10 cellular contexts compared by ENCODE assay signal in the genomic region with DNA sequence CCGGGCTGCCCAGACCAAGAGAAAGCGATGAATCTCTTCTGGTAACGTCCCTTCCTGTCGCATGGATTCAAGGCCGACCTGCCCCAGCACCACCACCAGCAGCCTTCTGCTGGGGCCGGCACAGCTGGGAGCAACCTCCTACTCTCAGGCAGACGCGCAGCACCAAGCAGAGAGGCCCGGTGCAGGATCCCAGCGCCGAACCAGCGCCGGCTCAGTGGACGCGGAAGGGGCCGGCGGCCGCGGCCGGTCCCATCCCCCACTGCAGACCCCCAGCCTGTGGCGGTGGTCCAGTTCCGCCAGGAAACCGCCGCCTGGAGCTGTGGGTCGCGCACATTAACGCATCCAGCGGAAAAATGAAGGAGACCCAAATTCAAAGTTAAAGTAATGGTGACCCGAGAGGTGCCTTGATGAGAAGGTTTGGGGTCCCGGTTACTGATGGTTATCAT. TPM values are rescaled to one million over a fixed set of nuclear protein-coding genes. Genes with fewer than 3 reads are reported as not detected.
DNase-seq lines count a peak whose midpoint lies in the region; ATAC-seq and TF ChIP-seq lines count a peak whose summit lies in the region.
"Had no signal": no experiment of that assay in that cellular context is flagged by ENCODE, and none has a peak within 500 bp of the region (broad histone marks: within the 10 kb centered on the region; RNA-seq: fewer than 3 reads in every experiment).

No MANE protein-coding gene starts in this region.

- no peaks in the 10 kb centered on the region for H3K36me3 ChIP-seq in CD4-positive, alpha-beta memory T cell (ENCODE audit: insufficient read depth, low read length)
- H3K36me3 ChIP-seq in Peyer's patch (no peaks in the 10 kb centered on the region), endodermal cell (ENCODE audit: control insufficient read depth, insufficient read depth, low read length) (no peaks in the 10 kb centered on the region), neuronal stem cell (replicated peaks in 1 of 2; ENCODE audit: control insufficient read depth in 2 of 2, insufficient read depth in 2 of 2, low read length in 2 of 2) (no peaks in the 10 kb centered on the region)
- H3K36me3 ChIP-seq: SJSA1 had no signal

- ATAC-seq in HG03378 (IDR thresholded peaks at IDR 0.05; ENCODE audit: unreplicated experiment), result no peak

- H3K4me1 ChIP-seq in CD4-positive, alpha-beta memory T cell (ENCODE audit: insufficient read depth, low read length), result peaks cover 68% of the 10 kb centered on the region
- H3K4me1 ChIP-seq in Peyer's patch, result peaks cover 0 to 19% (median 0%) of the 10 kb centered on the region in 4 donors
- no peaks in the 10 kb centered on the region for H3K4me1 ChIP-seq in endodermal cell (ENCODE audit: control insufficient read depth, insufficient read depth, low read length)
- peaks cover 0 to 5% of the 10 kb centered on the region in 2 donors for H3K4me1 ChIP-seq in neuronal stem cell (ENCODE audit: control insufficient read depth in 2 of 2, insufficient read depth in 1 of 2, low read depth in 1 of 2, low read length in 2 of 2)
- H3K4me1 ChIP-seq: SJSA1 had no signal

- no peaks in the 10 kb centered on the region for H3K27me3 ChIP-seq in CD4-positive, alpha-beta memory T cell (ENCODE audit: insufficient read depth, low read length)
- H3K27me3 ChIP-seq in Peyer's patch, result peaks cover 0 to 31% of the 10 kb centered on the region in 2 donors
- H3K27me3 ChIP-seq in endodermal cell (ENCODE audit: control insufficient read depth, insufficient read depth, low read length, poor library complexity, severe bottlenecking), result peaks cover 85% of the 10 kb centered on the region
- H3K27me3 ChIP-seq in neuronal stem cell (ENCODE audit: control insufficient read depth in 3 of 3, insufficient read depth in 3 of 3, low read depth in 1 of 3, low read length in 3 of 3), result peaks cover 21 to 82% (median 57%) of the 10 kb centered on the region in 3 experiments

- H3K4me2 ChIP-seq in neuronal stem cell (ENCODE audit: insufficient read depth, low read length, poor library complexity, severe bottlenecking), result peak overlapping the region; percentile 87

- POLR2A ChIA-PET in CD4-positive, alpha-beta memory T cell (lab: Charles Lee; ENCODE audit: partially characterized antibody), result interaction anchor here (0.8 to 9.2 kb wide), 17 partner anchors 8 to 141 kb away, joined by 3 to 647 read pairs (median 14); a partner anchor contains a TSS

- H3K14ac ChIP-seq in neuronal stem cell (ENCODE audit: low read length), result no peak overlapping the region

- H3K27ac Mint-ChIP-seq in CD4-positive, alpha-beta memory T cell, result peak overlapping the region in 6 of 7 donors; percentile 72 to 94 (median 80)
- no peak overlapping the region for H3K27ac Mint-ChIP-seq in endodermal cell

- no peak overlapping the region for H2BK120ac ChIP-seq in neuronal stem cell (ENCODE audit: low read depth, low read length)

- intact Hi-C loops in CD4-positive, alpha-beta memory T cell (cut with micrococcal nuclease), result no loop called here

- CTCF ChIA-PET in CD4-positive, alpha-beta memory T cell (lab: Charles Lee; ENCODE audit: partially characterized antibody), result interaction anchor here (1.0 to 10.6 kb wide), 6 partner anchors 30 to 93 kb away, joined by 3 to 765 read pairs (median 58); a partner anchor contains a TSS

- no peak overlapping the region for H2BK15ac ChIP-seq in neuronal stem cell (ENCODE audit: low read length)

- no peak for TF ChIP-seq POLR2A in Peyer's patch (IDR thresholded peaks at IDR 0.05)

- peak overlapping the region; percentile 77 for H3K18ac ChIP-seq in neuronal stem cell (ENCODE audit: low read length)

- no peaks in the 10 kb centered on the region for H3K79me1 ChIP-seq in neuronal stem cell (ENCODE audit: low read depth, low read length)

- H2AFZ ChIP-seq in neuronal stem cell (ENCODE audit: low read length), result peak overlapping the region; percentile 52

- 6 to 10% methylated on average over 21 to 30 of the region's 30 CpGs for WGBS in endodermal cell (ENCODE audit: insufficient coverage in 1 of 2, insufficient read length in 1 of 2), 2 experiments
- WGBS in neuronal stem cell (ENCODE audit: extremely low coverage in 2 of 2, insufficient read length in 2 of 2, insufficient replicate concordance in 1 of 2), 2 donors, result no CpG with 5 or more reads among the region's 30 CpGs

- H2BK12ac ChIP-seq in neuronal stem cell (ENCODE audit: low read length), result no peak overlapping the region

- peak overlapping the region; percentile 73 for H3K27ac ChIP-seq in CD4-positive, alpha-beta memory T cell (ENCODE audit: low read depth, low read length)
- H3K27ac ChIP-seq in Peyer's patch (peak overlapping the region in 1 of 4 donors; percentile 70), endodermal cell (ENCODE audit: low read depth, low read length) (no peak overlapping the region), neuronal stem cell (replicated peaks; ENCODE audit: low read length) (no peak overlapping the region)
- H3K27ac ChIP-seq: SJSA1 had no signal

- H4K91ac ChIP-seq in neuronal stem cell (ENCODE audit: low read depth, low read length, poor library complexity), result no peak overlapping the region

- H3K4me3 ChIP-seq in CD4-positive, alpha-beta memory T cell (ENCODE audit: low read length in 2 of 2), result peak overlapping the region; percentile 14 to 70
- H3K4me3 ChIP-seq in Peyer's patch (peak overlapping the region in 3 of 4 donors; percentile 30 to 48 (median 33)), endodermal cell (ENCODE audit: low read length) (no peak overlapping the region), neuronal stem cell (ENCODE audit: low read length in 2 of 2) (peak overlapping the region in 1 of 2 donors; percentile 66)
- H3K4me3 ChIP-seq: SJSA1 had no signal

- TF ChIP-seq CTCF in Peyer's patch (IDR thresholded peaks at IDR 0.05) (no peak), endodermal cell (conservative IDR thresholded peaks at IDR 0.05) (no peak)

- no peaks in the 10 kb centered on the region for H3K27me3 Mint-ChIP-seq in CD4-positive, alpha-beta memory T cell
- peaks cover 81% of the 10 kb centered on the region for H3K27me3 Mint-ChIP-seq in endodermal cell (ENCODE audit: insufficient read depth)

- DNase-seq in CD4-positive, alpha-beta memory T cell, result peak in 1 of 5 donors; percentile 17
- no peak for DNase-seq in Peyer's patch
- peak; percentile 71 for DNase-seq in endodermal cell
- DNase-seq in neuronal stem cell (ENCODE audit: low spot score), result no peak
- DNase-seq in NCI-H2107 treated with DMSO at 0.1 percent for 48 hours (lab: John Stamatoyannopoulos, UW; ENCODE audit: unreplicated experiment), result no peak
- DNase-seq in medulla oblongata (ENCODE audit: extremely low spot score), result no peak
- DNase-seq in LoVo (ENCODE audit: low spot score), result no peak

- peaks cover 12 to 19% of the 10 kb centered on the region in 2 donors for H3K36me3 Mint-ChIP-seq in CD4-positive, alpha-beta memory T cell
- H3K36me3 Mint-ChIP-seq in endodermal cell (ENCODE audit: low read depth), result no peaks in the 10 kb centered on the region

- no peaks in the 10 kb centered on the region for H3K9me3 ChIP-seq in CD4-positive, alpha-beta memory T cell (ENCODE audit: control insufficient read depth in 1 of 2, low read length in 2 of 2)
- H3K9me3 ChIP-seq in Peyer's patch (no peaks in the 10 kb centered on the region), endodermal cell (ENCODE audit: control insufficient read depth, low read length) (no peaks in the 10 kb centered on the region), neuronal stem cell (replicated peaks in 1 of 2; ENCODE audit: control insufficient read depth in 2 of 2, insufficient read depth in 1 of 2, low read depth in 1 of 2, low read length in 2 of 2) (no peaks in the 10 kb centered on the region)
- H3K9me3 ChIP-seq: SJSA1 had no signal

- no peak overlapping the region for H3K4ac ChIP-seq in neuronal stem cell (ENCODE audit: low read length)

- H3K23ac ChIP-seq in neuronal stem cell (ENCODE audit: low read depth, low read length, poor library complexity), result peak overlapping the region; percentile 28

- no peak overlapping the region for H2BK5ac ChIP-seq in neuronal stem cell (ENCODE audit: low read length)

- no peak overlapping the region for H3K9ac ChIP-seq in endodermal cell (ENCODE audit: extremely low read depth, low read length, poor library complexity, severe bottlenecking)
- H3K9ac ChIP-seq in neuronal stem cell (ENCODE audit: low read depth, low read length, poor library complexity), result no peak overlapping the region

- peak overlapping the region; percentile 80 to 99 (median 87) for H3K4me3 Mint-ChIP-seq in CD4-positive, alpha-beta memory T cell
- H3K4me3 Mint-ChIP-seq in endodermal cell, result peak overlapping the region; percentile 25

- no peaks in the 10 kb centered on the region for H3K9me3 Mint-ChIP-seq in CD4-positive, alpha-beta memory T cell
- no peaks in the 10 kb centered on the region for H3K9me3 Mint-ChIP-seq in endodermal cell

- H4K8ac ChIP-seq in neuronal stem cell (ENCODE audit: low read depth, low read length), result no peak overlapping the region

- peaks cover 35 to 78% (median 58%) of the 10 kb centered on the region in 4 donors for H3K4me1 Mint-ChIP-seq in CD4-positive, alpha-beta memory T cell
- H3K4me1 Mint-ChIP-seq in endodermal cell, result peaks cover 25% of the 10 kb centered on the region

- H2AK5ac ChIP-seq in neuronal stem cell (ENCODE audit: low read depth, low read length), result peak overlapping the region; percentile 24

RNA-seq across cellular contexts. Expression of a gene that starts 0.5 kb away (rescaled TPM):
- 100 to 1,000 TPM; 108 to 113 TPM for total RNA-seq in CD4-positive, alpha-beta memory T cell
- polyA plus RNA-seq in CD4-positive, alpha-beta memory T cell, result 100 to 1,000 TPM; 271 to 274 TPM
- total RNA-seq in Peyer's patch (1 to 10 TPM in 1 of 4 donors, not detected in 3; 1.2 TPM), endodermal cell (not detected)
- polyA plus RNA-seq in endodermal cell (2013, experiment 1 of 2), result 10.1 TPM
- polyA plus RNA-seq in endodermal cell (2013, experiment 2 of 2), result 9.4 TPM
- 0.18 TPM for polyA plus RNA-seq in neuronal stem cell (2013, experiment 1 of 2)
- 0.19 TPM for polyA plus RNA-seq in neuronal stem cell (2013, experiment 2 of 2)
- total RNA-seq: fibroblast of lung, SJSA1 had no signal
- polyA plus RNA-seq: fibroblast of lung had no signal

Comparison
In these comparisons a context has a peak if more than half of its experiments do, and no peak if none do; other contexts are left out.
1. RNA of a gene that starts 0.5 kb away (total RNA-seq): 108 to 113 TPM in CD4-positive, alpha-beta memory T cell; 1.2 TPM in Peyer's patch and not detected in endodermal cell; every median in the first group is over 10 times any median in the second.